ENCODE assay signal across 8 cellular contexts in the genomic region with DNA sequence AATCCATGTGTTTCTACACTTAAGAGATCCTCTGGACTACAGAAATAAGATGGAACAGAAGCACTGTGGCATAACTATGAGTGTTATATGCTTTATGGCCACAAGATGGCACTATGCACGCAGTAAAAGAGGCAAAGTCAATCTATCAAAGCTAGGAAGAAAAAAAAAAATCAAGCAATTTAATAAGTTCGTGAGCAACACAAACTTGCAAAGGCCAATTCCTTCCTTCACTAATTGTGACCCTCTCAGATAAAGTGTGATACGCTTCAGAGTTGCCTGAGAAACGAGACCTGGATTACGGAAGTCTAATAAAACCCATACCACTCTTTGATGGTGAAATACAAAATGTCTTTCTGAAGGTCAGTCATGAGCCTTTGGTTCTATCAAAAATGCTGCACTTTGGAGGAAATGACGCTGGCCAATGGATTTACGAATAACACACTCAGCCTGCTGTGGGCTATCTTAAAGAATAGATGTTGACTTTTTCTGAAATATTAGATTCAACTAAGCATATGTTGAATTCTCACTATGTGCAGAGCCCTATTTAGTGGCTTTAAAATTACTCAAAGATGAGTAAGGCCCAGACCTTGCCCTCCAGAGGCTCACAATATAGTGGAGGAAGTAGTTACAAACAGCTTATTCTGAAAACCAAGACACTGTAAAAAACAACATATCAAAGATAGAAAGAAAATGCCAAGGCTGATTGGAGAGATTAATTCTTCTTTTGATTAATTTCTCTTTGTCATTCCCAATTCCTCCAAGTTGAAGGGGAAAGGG. TPM values are rescaled to one million over a fixed set of nuclear protein-coding genes. Genes with fewer than 3 reads are reported as not detected.
DNase-seq lines count a peak whose midpoint lies in the region; ATAC-seq, FAIRE-seq and TF ChIP-seq lines count a peak whose summit lies in the region.

No MANE protein-coding gene starts in this region.

- H3K4me2 ChIP-seq in SU-DHL-6 (ENCODE audit: low read depth, low read length, poor library complexity, severe bottlenecking): no peak overlapping the region
- H3K4me2 ChIP-seq in mesendoderm (ENCODE audit: low read length): no peak overlapping the region

- H3K9me3 ChIP-seq in SU-DHL-6 (ENCODE audit: insufficient read depth, low read length) (no peaks in the 10 kb centered on the region), tibial artery (no peaks in the 10 kb centered on the region)

- peak overlapping the region; percentile 76 for H4K8ac ChIP-seq in mesendoderm (ENCODE audit: low read depth, low read length)

- H3K18ac ChIP-seq in mesendoderm (ENCODE audit: low read length): no peak overlapping the region

- peak overlapping the region; percentile 36 for H2BK15ac ChIP-seq in mesendoderm (replicated peaks; ENCODE audit: low read depth)

- peak; percentile 58 for ATAC-seq in GM21825 (IDR thresholded peaks at IDR 0.05; ENCODE audit: unreplicated experiment)

- H3K9me2 ChIP-seq in SU-DHL-6 (replicated peaks; ENCODE audit: insufficient read depth, low read length): no peaks in the 10 kb centered on the region

- H2AK5ac ChIP-seq in mesendoderm (ENCODE audit: low read length): no peak overlapping the region

- no peaks in the 10 kb centered on the region for H3K36me3 ChIP-seq in SU-DHL-6 (ENCODE audit: low read length)
- no peaks in the 10 kb centered on the region for H3K36me3 ChIP-seq in mesendoderm (ENCODE audit: control insufficient read depth, insufficient read depth, low read length)
- no peaks in the 10 kb centered on the region for H3K36me3 ChIP-seq in tibial artery

- H2BK120ac ChIP-seq in mesendoderm (ENCODE audit: low read depth, low read length): no peak overlapping the region

- no peaks in the 10 kb centered on the region for H3K79me2 ChIP-seq in SU-DHL-6 (ENCODE audit: insufficient read depth, low read length)
- H3K79me2 ChIP-seq in mesendoderm (ENCODE audit: control insufficient read depth, insufficient read depth, low read length): no peaks in the 10 kb centered on the region

- H3K4me1 ChIP-seq in mesendoderm (ENCODE audit: control insufficient read depth, low read depth, low read length) (no peaks in the 10 kb centered on the region), tibial artery (no peaks in the 10 kb centered on the region)

- H2BK5ac ChIP-seq in mesendoderm (ENCODE audit: low read length): no peak overlapping the region

- TF ChIP-seq CTCF in SU-DHL-6 (IDR thresholded peaks at IDR 0.05; ENCODE audit: insufficient read depth, low read length, poor library complexity, severe bottlenecking): peak; percentile 85
- TF ChIP-seq CTCF in tibial artery (IDR thresholded peaks at IDR 0.05): peak; percentile 68 to 82

- H3K4ac ChIP-seq in mesendoderm (ENCODE audit: low read depth, low read length): no peak overlapping the region

- no CpG with 5 or more reads among the region's 7 CpGs for WGBS in mesendoderm (ENCODE audit: extremely low coverage, insufficient coverage, low lambda C conversion rate)

- H3F3A ChIP-seq in SU-DHL-6 (ENCODE audit: insufficient read depth): no peaks in the 10 kb centered on the region

- no peak overlapping the region for H2AFZ ChIP-seq in SU-DHL-6 (ENCODE audit: low read depth, low read length, severe bottlenecking)

- H3K4me3 ChIP-seq in SU-DHL-6 (ENCODE audit: insufficient read depth, low read length, poor library complexity, severe bottlenecking) (no peak overlapping the region), mesendoderm (ENCODE audit: low read length) (no peak overlapping the region), tibial artery (no peak overlapping the region)

- H3K9ac ChIP-seq in SU-DHL-6 (ENCODE audit: low read length) (no peak overlapping the region), mesendoderm (ENCODE audit: low read length) (no peak overlapping the region)

- DNase-seq in activated CD8-positive, alpha-beta memory T cell treated with anti-CD3 and anti-CD28 coated beads, Interleukin-2, amount 50 U/mL, for 4 hours: peak; percentile 15
- DNase-seq in activated CD8-positive, alpha-beta memory T cell treated with anti-CD3 and anti-CD28 coated beads for 24 hours: no peak
- DNase-seq in NCI-H1048 (lab: John Stamatoyannopoulos, UW): peak; percentile 9
- peak; percentile 71 for DNase-seq in mesendoderm
- no peak for DNase-seq in tibial artery

- no peak overlapping the region for H3K56ac ChIP-seq in mesendoderm (ENCODE audit: low read length)

- H3K27me3 ChIP-seq in SU-DHL-6 (ENCODE audit: low read length) (no peaks in the 10 kb centered on the region), mesendoderm (ENCODE audit: insufficient read depth, low read length, poor library complexity) (no peaks in the 10 kb centered on the region), tibial artery (no peaks in the 10 kb centered on the region)

- no peaks in the 10 kb centered on the region for H4K20me1 ChIP-seq in SU-DHL-6 (ENCODE audit: low read depth, low read length)

- H3K27ac ChIP-seq in SU-DHL-6 (ENCODE audit: low read depth, low read length): no peak overlapping the region
- H3K27ac ChIP-seq in mesendoderm (ENCODE audit: low read depth, low read length): no peak overlapping the region
- H3K27ac ChIP-seq in tibial artery: no peak overlapping the region

- intact Hi-C loops in tibial artery (cut with DNase I; ENCODE audit: low total_unique reads): no loop called here

- H4K5ac ChIP-seq in mesendoderm (ENCODE audit: low read length): no peak overlapping the region

- no peaks in the 10 kb centered on the region for H3K79me1 ChIP-seq in mesendoderm (ENCODE audit: low read length)

- FAIRE-seq in endometrium (lab: Jason Lieb, UNC): peak; percentile 90

- no peak overlapping the region for H3K23ac ChIP-seq in mesendoderm (ENCODE audit: low read length)

RNA-seq across cellular contexts. Expression of gene TTR, which starts 35.5 kb away (rescaled TPM):
- polyA plus RNA-seq in mesendoderm (2013, experiment 1 of 2): not detected
- polyA plus RNA-seq in mesendoderm (2013, experiment 2 of 2): not detected

RNA-seq across cellular contexts. Expression of gene DSG2, which starts 58.2 kb away (rescaled TPM):
- polyA plus RNA-seq in mesendoderm (2013, experiment 1 of 2): 98.2 TPM
- 99.5 TPM for polyA plus RNA-seq in mesendoderm (2013, experiment 2 of 2)

Comparison
In these comparisons a context has a peak if more than half of its experiments do, and no peak if none do; other contexts are left out.
1. DNase-seq: peak in activated CD8-positive, alpha-beta memory T cell treated with anti-CD3 and anti-CD28 coated beads, Interleukin-2, amount 50 U/mL, for 4 hours (single experiment), NCI-H1048 (single experiment) and mesendoderm (single experiment); none in activated CD8-positive, alpha-beta memory T cell treated with anti-CD3 and anti-CD28 coated beads for 24 hours (single experiment) and tibial artery (0 of 2).